Comparison of ENCODE assay signal across 25 cellular contexts in genomic region chr9:117180896-117181456, GRCh38.
"Had no signal": no experiment of that assay in that cellular context is flagged by ENCODE, and none has a peak within 500 bp of the region (broad histone marks: within the 10 kb centered on the region; RNA-seq: fewer than 3 reads in every experiment).

No MANE protein-coding gene starts in this region.

- H3K27me3 ChIP-seq: neutrophil, right lobe of liver, sigmoid colon, stomach, thyroid gland, tibial nerve, upper lobe of right lung, uterus had no signal

- H3K9me3 ChIP-seq: neutrophil, psoas muscle, right lobe of liver, thoracic aorta, thyroid gland, upper lobe of right lung, uterus had no signal

- H3K36me3 ChIP-seq: neutrophil, right lobe of liver, sigmoid colon, stomach, thoracic aorta, thyroid gland, tibial nerve, upper lobe of right lung, uterus had no signal

- H3K4me1 ChIP-seq: parathyroid adenoma, psoas muscle, right lobe of liver, sigmoid colon, stomach, thyroid gland, tibial nerve, upper lobe of right lung, uterus had no signal

- H3K9ac ChIP-seq: parathyroid adenoma had no signal

- H3K27ac ChIP-seq: neutrophil, parathyroid adenoma, psoas muscle, right lobe of liver, sigmoid colon, stomach, thoracic aorta, thyroid gland, tibial nerve, upper lobe of right lung, uterus had no signal

- H3K4me3 ChIP-seq: psoas muscle, right lobe of liver, sigmoid colon, stomach, thoracic aorta, thyroid gland, tibial nerve, upper lobe of right lung, uterus had no signal

- FAIRE-seq: small intestine had no signal

- ATAC-seq: naive thymus-derived CD8-positive, alpha-beta T cell; natural killer cell treated with Interleukin-12 subunit alpha and Interleukin-12 subunit beta and Interleukin-15 and Interleukin-18, amount 100 ng/mL, for 72 hours; psoas muscle; right cardiac atrium; right lobe of liver; stimulated activated effector memory CD8-positive, alpha-beta T cell treated with anti-CD3 and anti-CD28 coated beads, Interleukin-12 subunit alpha, Interleukin-12 subunit beta, amount 100 ng/mL, for 72 hours; stimulated activated naive B cell treated with anti-CD40 and anti-IgM and Interleukin-4, amounts not matched to agents 10 μg/mL and 1 μg/mL and 100 μg/mL, for 72 hours; upper lobe of right lung had no signal

- DNase-seq: naive thymus-derived CD8-positive, alpha-beta T cell; nephron progenitor cell; nucleus accumbens; posterior cingulate gyrus; psoas muscle; right cardiac atrium; right lobe of liver; sigmoid colon; small intestine; stimulated activated CD4-positive, alpha-beta T cell treated with anti-CD3 and anti-CD28 coated beads, Interleukin-15, amount 100 ng/mL, for 24 hours; stimulated activated CD4-positive, alpha-beta T cell treated with anti-CD3 and anti-CD28 coated beads, Interleukin-2, amount 100 ng/mL, for 24 hours; stimulated activated CD4-positive, alpha-beta T cell treated with anti-CD3 and anti-CD28 coated beads, Interleukin-2, amount 100 ng/mL, for 48 hours; stimulated activated CD4-positive, alpha-beta T cell treated with anti-CD3 and anti-CD28 coated beads, Interleukin-4, amount 100 ng/mL, for 24 hours; stimulated activated naive B cell treated with anti-CD40 and anti-IgM and Interleukin-4, amounts not matched to agents 10 μg/mL and 1 μg/mL and 100 μg/mL, for 72 hours; stimulated activated naive CD4-positive, alpha-beta T cell treated with Interleukin-2 at 50 U/mL for 16 hours; stomach; thyroid gland; upper lobe of right lung; uterus had no signal

- H2AFZ ChIP-seq: parathyroid adenoma had no signal
